1 cellular context compared by ENCODE assay signal in the genomic region with DNA sequence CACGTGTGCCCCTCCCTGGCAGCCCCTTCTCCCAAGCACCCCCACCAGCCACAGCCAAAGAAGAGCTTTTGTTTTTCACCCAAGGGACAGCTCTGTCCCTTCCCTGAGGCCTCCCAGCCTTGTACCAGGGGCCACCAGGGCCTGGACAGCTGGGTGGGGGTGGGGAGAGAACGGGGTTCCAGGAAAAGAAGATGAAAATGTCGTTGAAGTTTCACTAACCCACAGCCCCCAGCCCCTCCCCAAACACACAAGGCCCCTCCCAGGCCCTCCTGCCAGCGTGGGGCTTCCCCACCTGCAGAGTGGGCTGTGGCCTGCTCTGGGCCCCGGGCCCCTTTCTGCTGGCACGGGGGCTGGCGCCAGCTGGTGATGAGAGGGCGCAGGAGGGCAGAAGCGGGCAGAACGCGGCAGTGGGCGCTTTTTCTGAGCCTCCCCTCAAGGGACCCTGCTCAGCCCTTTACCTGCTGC.
TF ChIP-seq lines count a peak whose summit lies in the region.

No MANE protein-coding gene starts in this region.

TF ChIP-seq in SK-N-SH, 30 proteins besides CTCF, POLR2A, EP300 and RAD21 (continued from another document):
- no peak for TF ChIP-seq USF2 (IDR thresholded peaks at IDR 0.05; ENCODE audit: borderline replicate concordance, low read depth, low read length)
- no peak for TF ChIP-seq TAF1 (IDR thresholded peaks at IDR 0.05; ENCODE audit: borderline replicate concordance, low read depth, low read length)
